1 cellular context compared by ENCODE assay signal in the genomic region with DNA sequence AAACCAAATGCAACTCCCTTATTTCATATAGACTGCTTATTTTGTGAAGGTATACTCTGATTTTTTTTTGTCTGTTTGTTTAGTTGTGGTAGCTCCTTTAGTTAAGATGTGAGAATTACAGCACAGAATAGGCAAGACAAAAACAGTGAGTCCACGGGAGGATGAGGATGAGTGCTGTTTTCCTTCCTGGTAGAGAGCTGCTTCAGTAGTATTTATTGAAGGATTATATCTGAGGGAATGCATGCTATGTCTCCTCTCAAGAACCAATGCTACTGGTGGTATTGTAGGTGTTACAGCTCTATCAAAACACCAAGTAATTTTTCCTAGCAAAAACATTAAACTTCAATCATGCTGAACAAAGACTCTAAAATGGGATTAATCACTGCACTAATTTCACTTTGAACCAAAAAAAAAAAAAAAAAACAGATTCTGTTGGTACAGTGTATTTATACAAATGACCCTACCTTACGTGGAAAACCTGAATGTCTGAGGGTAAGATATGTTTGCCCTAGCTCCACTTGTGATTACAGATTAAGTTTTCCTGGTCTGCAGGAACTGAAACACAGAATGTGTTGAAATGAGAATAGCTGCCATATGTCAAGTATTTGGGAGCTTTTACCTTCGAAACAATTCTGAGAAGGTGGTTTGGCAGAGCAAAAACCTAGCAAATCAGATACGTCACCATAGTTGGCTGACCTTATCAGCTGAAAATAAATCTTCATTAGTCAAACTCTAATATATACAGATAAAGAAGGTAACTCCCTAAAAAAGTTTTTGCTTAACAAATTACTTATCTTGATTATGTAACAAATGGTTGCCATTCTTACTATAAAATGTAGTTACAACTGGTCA.
TF ChIP-seq lines count a peak whose summit lies in the region.

No MANE protein-coding gene starts in this region.

TF ChIP-seq in A549, 52 proteins besides CTCF, POLR2A, EP300 and RAD21 (continued from another document):
- TF ChIP-seq, protein P1, sequence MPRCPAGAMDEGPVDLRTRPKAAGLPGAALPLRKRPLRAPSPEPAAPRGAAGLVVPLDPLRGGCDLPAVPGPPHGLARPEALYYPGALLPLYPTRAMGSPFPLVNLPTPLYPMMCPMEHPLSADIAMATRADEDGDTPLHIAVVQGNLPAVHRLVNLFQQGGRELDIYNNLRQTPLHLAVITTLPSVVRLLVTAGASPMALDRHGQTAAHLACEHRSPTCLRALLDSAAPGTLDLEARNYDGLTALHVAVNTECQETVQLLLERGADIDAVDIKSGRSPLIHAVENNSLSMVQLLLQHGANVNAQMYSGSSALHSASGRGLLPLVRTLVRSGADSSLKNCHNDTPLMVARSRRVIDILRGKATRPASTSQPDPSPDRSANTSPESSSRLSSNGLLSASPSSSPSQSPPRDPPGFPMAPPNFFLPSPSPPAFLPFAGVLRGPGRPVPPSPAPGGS (IDR thresholded peaks at IDR 0.05), result no peak
- no peak for TF ChIP-seq HOXB5 (CRISPR knock-in tag; IDR thresholded peaks at IDR 0.05)
- TF ChIP-seq ZFP36 (IDR thresholded peaks at IDR 0.05; ENCODE audit: borderline replicate concordance, partially characterized antibody), result no peak
- no peak for TF ChIP-seq FOSL2 (IDR thresholded peaks at IDR 0.05)
- no peak for TF ChIP-seq FOSL2 (CRISPR knock-in tag; IDR thresholded peaks at IDR 0.05)
- no peak for TF ChIP-seq BHLHE40 (IDR thresholded peaks at IDR 0.05; ENCODE audit: low read depth, low read length)
- TF ChIP-seq JUN (IDR thresholded peaks at IDR 0.05), result no peak
- TF ChIP-seq CBX8 (IDR thresholded peaks at IDR 0.05), result no peak
